8 cellular contexts compared by ENCODE assay signal in the genomic region with DNA sequence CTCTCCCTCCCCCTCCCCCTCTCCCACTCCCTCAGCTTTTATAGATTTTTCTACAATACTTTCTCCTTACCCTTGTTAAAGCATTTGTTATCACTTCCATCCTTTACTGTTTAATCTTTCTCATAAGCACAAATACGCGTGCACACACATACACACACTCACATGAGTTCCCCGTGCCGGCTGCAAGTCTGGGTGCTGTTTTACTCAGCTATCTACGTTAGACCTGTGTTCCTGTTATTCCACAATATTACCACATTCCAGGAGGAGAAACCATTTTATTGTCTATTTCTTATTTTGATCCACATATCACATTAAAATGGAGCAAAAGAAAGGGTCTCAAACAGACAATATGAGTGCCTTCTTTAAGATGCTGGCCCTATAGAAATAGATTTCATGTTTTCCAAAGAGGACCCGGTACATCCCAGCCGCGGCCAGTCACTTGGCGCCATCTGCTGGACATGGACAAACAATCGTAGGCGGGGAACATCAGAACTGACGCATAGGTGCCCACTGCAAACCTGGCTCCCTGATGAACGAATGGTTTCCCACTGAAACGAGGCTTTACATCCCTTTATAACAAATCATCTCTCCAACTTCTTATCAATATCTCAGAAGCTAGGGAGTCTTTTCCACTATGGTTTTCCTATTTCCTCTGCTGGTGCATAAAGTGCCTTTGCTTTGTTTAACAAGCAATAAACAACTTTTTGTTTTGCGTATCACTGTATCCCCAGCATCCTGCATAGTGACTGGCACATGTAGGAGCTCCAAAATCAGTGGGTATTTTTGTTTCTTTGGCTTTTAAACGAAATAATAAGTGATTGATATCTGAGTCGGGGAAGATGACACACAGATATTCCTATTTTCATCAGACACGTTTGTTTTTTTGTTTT. TPM values are rescaled to one million over a fixed set of nuclear protein-coding genes. Genes with fewer than 3 reads are reported as not detected.
DNase-seq lines count a peak whose midpoint lies in the region; ATAC-seq, FAIRE-seq and TF ChIP-seq lines count a peak whose summit lies in the region.

No MANE protein-coding gene starts in this region.

- ATAC-seq in left colon (peak; percentile 87), GM21381 (IDR thresholded peaks at IDR 0.05; ENCODE audit: unreplicated experiment) (no peak)

- peak; percentile 82 for FAIRE-seq in GM12891 (lab: Jason Lieb, UNC)

- intact Hi-C loops in left colon (cut with DNase I, micrococcal nuclease): no loop called here

- no peak overlapping the region for H3K27ac ChIP-seq in caudate nucleus (ENCODE audit: low read depth, low read length)

- DNase-seq in A172 (ENCODE audit: low spot score) (peak; percentile 63), GM12891 (ENCODE audit: insufficient read length, low spot score) (peak; percentile 39), NCI-H2081 treated with DMSO at 0.1 percent for 48 hours (lab: John Stamatoyannopoulos, UW) (peak; percentile 24), UCSD-AML1 (lab: John Stamatoyannopoulos, UW; ENCODE audit: unreplicated experiment) (peak; percentile 56), caudate nucleus (lab: John Stamatoyannopoulos, UW) (peak in 34 of 61 donors; percentile 5 to 53 (median 28)), left colon (peak; percentile 36 to 73)
- DNase-seq in stimulated activated CD4-positive, alpha-beta T cell treated with anti-CD3 and anti-CD28 coated beads, Interleukin-2, amount 100 ng/mL, for 48 hours: peak; percentile 66 to 71

- no peak for TF ChIP-seq POLR2A in GM12891 (IDR thresholded peaks at IDR 0.05; ENCODE audit: low read depth, low read length)

TF ChIP-seq in GM12891, 5 proteins besides CTCF, POLR2A, EP300 and RAD21:
- TF ChIP-seq SPI1 (IDR thresholded peaks at IDR 0.05; ENCODE audit: low read depth, low read length): no peak
- no peak for TF ChIP-seq POLR2AphosphoS5 (IDR thresholded peaks at IDR 0.05; ENCODE audit: low read depth, low read length)
- TF ChIP-seq POU2F2 (IDR thresholded peaks at IDR 0.05; ENCODE audit: low read depth, low read length): no peak
- no peak for TF ChIP-seq PAX5 (IDR thresholded peaks at IDR 0.05; ENCODE audit: insufficient read depth, low read length, severe bottlenecking)
- TF ChIP-seq TAF1 (IDR thresholded peaks at IDR 0.05; ENCODE audit: low read depth, low read length): no peak

RNA-seq across cellular contexts. Expression of a gene that starts 25.2 kb away (rescaled TPM):
- total RNA-seq in A172 (2014; rRNA removed; shearing (Covaris generic)): 73.9 and 76.6 TPM in 2 replicates
- 31.1 TPM for polyA plus RNA-seq in GM12891 (2012; ENCODE audit: low read depth, missing spikeins)
- total RNA-seq in left colon: 100 to 1,000 TPM in 1 of 2 donors, 10 to 100 TPM in 1; 93.2 to 122 TPM
